In the genomic region with DNA sequence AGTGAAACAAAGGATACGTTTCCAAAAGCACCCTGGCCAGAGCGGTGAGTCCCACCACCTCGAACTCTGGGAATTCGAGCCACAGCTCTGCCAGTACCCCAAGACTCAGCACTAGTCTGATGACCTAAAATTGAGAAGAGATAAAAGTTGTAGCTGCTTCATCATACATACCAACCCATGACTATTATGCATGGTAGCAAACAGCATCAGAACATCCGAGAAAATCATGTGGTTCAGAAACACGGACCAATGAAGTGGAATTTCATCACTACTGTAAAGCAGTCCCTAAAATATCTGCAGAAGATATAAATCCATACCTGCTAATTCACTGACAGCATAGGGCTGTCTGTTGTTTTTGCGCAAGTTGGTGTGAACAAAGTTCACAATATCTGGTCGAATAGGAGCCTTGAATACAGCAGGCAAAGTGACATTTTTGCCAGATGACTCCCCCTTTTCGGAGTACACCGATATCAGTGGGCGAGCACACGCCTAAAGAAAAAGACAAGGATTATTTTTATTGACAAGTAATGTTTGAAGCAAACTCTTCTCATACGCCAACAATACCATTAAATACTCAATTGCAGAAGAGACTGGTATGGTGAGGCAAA, we compare ENCODE assay signal across 8 cellular contexts. TPM values are rescaled to one million over a fixed set of nuclear protein-coding genes. Genes with fewer than 3 reads are reported as not detected.
DNase-seq lines count a peak whose midpoint lies in the region; ATAC-seq and TF ChIP-seq lines count a peak whose summit lies in the region.
"Not testable (repeated sequence)": the region's sequence is repeated elsewhere in the genome, so short reads cannot be mapped to it uniquely, and the experiment has no call there.

No MANE protein-coding gene starts in this region.

- H3K36me3 Mint-ChIP-seq in activated naive CD4-positive, alpha-beta T cell treated with anti-CD3 and anti-CD28 coated beads for 36 hours (ENCODE audit: low read depth), result peaks cover 61% of the 10 kb centered on the region
- not testable (repeated sequence) for H3K36me3 Mint-ChIP-seq in natural killer cell
- peaks cover 73% of the 10 kb centered on the region for H3K36me3 Mint-ChIP-seq in stimulated activated naive CD8-positive, alpha-beta T cell treated with anti-CD3 and anti-CD28 coated beads, Interleukin-15, Interleukin-2, amounts not matched to agents 100 ng/mL and 50 ng/mL, for 24 hours (ENCODE audit: low read depth)

- peak overlapping the region; percentile 86 for H3K27ac ChIP-seq in HCT116 (ENCODE audit: low read depth, low read length)
- H3K27ac ChIP-seq in RWPE2 (ENCODE audit: poor library complexity, severe bottlenecking), result peak overlapping the region; percentile 87
- not testable (repeated sequence) for H3K27ac ChIP-seq in ectodermal cell (ENCODE audit: insufficient read depth, low read depth, low read length, poor library complexity, severe bottlenecking); iPS DF 6.9 (ENCODE audit: low read length)

- H3K27me3 ChIP-seq in BE2C; HCT116 (ENCODE audit: insufficient read depth, low read length); RWPE2 (ENCODE audit: insufficient read depth, poor library complexity, severe bottlenecking); ectodermal cell (ENCODE audit: control insufficient read depth, insufficient read depth, low read length, poor library complexity, severe bottlenecking); iPS DF 6.9 (ENCODE audit: control insufficient read depth, insufficient read depth, low read length): not testable (repeated sequence)

- intact Hi-C loops in HCT116 (cut with micrococcal nuclease); activated naive CD4-positive, alpha-beta T cell treated with anti-CD3 and anti-CD28 coated beads for 36 hours (cut with micrococcal nuclease); natural killer cell (cut with micrococcal nuclease): not testable (repeated sequence)

- H3K36me3 ChIP-seq in BE2C, result peaks cover 60% of the 10 kb centered on the region
- peaks cover 51 to 59% of the 10 kb centered on the region in 2 experiments for H3K36me3 ChIP-seq in HCT116 (ENCODE audit: control insufficient read depth in 1 of 2, insufficient read depth in 2 of 2, low read length in 2 of 2)
- peaks cover 65% of the 10 kb centered on the region for H3K36me3 ChIP-seq in RWPE2 (ENCODE audit: low read depth)
- peaks cover 42% of the 10 kb centered on the region for H3K36me3 ChIP-seq in ectodermal cell (ENCODE audit: control insufficient read depth, insufficient read depth, low read length)
- peaks cover 35% of the 10 kb centered on the region for H3K36me3 ChIP-seq in iPS DF 6.9 (ENCODE audit: control insufficient read depth, insufficient read depth, low read length)

- peak overlapping the region; percentile 86 for H3K4me2 ChIP-seq in HCT116 (ENCODE audit: low read length)

- H4K20me1 ChIP-seq in HCT116 (ENCODE audit: insufficient read depth), result peaks cover 43% of the 10 kb centered on the region; the same call in 1 of the 2 replicates

- ATAC-seq in HCT116; RWPE2 (ENCODE audit: low read depth); natural killer cell: not testable (repeated sequence)

- CTCF ChIA-PET in HCT116 (lab: Charles Lee); activated naive CD4-positive, alpha-beta T cell treated with anti-CD3 and anti-CD28 coated beads for 36 hours (lab: Charles Lee): not testable (repeated sequence)

- not testable (repeated sequence) for H3K9me3 ChIP-seq in BE2C; HCT116 (ENCODE audit: control insufficient read depth in 1 of 2, insufficient read depth in 1 of 2, low read depth in 1 of 2, low read length in 2 of 2); RWPE2 (ENCODE audit: severe bottlenecking); ectodermal cell (ENCODE audit: control insufficient read depth, low read length); iPS DF 6.9 (ENCODE audit: control insufficient read depth, insufficient read depth, low read length)

- not testable (repeated sequence) for TF ChIP-seq RAD21 in HCT116 (IDR thresholded peaks at IDR 0.05; ENCODE audit: low read depth)

- BruUV-seq in HCT116 (replicated peaks; lab: Mats Ljungman, UMichigan), result not testable (repeated sequence)

- not testable (repeated sequence) for H3K9me3 Mint-ChIP-seq in activated naive CD4-positive, alpha-beta T cell treated with anti-CD3 and anti-CD28 coated beads for 36 hours; natural killer cell; stimulated activated naive CD8-positive, alpha-beta T cell treated with anti-CD3 and anti-CD28 coated beads, Interleukin-15, Interleukin-2, amounts not matched to agents 100 ng/mL and 50 ng/mL, for 24 hours

- H3K4me1 Mint-ChIP-seq in activated naive CD4-positive, alpha-beta T cell treated with anti-CD3 and anti-CD28 coated beads for 36 hours (ENCODE audit: low read depth), result peaks cover 60% of the 10 kb centered on the region
- H3K4me1 Mint-ChIP-seq in natural killer cell, result peaks cover 36 to 43% of the 10 kb centered on the region in 2 donors
- H3K4me1 Mint-ChIP-seq in stimulated activated naive CD8-positive, alpha-beta T cell treated with anti-CD3 and anti-CD28 coated beads, Interleukin-15, Interleukin-2, amounts not matched to agents 100 ng/mL and 50 ng/mL, for 24 hours (ENCODE audit: low read depth), result peaks cover 71% of the 10 kb centered on the region

- POLR2A ChIA-PET in HCT116 (lab: Charles Lee), result not testable (repeated sequence)

- not testable (repeated sequence) for DNase-seq in BE2C; HCT116 (ENCODE audit: low read depth, low spot score); RWPE2 (ENCODE audit: low spot score); activated naive CD4-positive, alpha-beta T cell treated with anti-CD3 and anti-CD28 coated beads for 36 hours; iPS DF 6.9 (ENCODE audit: low read depth, low spot score); natural killer cell

- TF ChIP-seq POLR2A in HCT116 (IDR thresholded peaks at IDR 0.05; ENCODE audit: borderline replicate concordance, extremely low read depth, insufficient read depth, insufficient read length), result not testable (repeated sequence)

- peak overlapping the region; percentile 86 for H3K4me3 ChIP-seq in BE2C (ENCODE audit: low read depth, low read length)
- peak overlapping the region; percentile 90 to 98 for H3K4me3 ChIP-seq in HCT116 (replicated peaks in 1 of 2; ENCODE audit: low read depth in 1 of 2, low read length in 2 of 2)
- H3K4me3 ChIP-seq in RWPE2 (ENCODE audit: severe bottlenecking), result peak overlapping the region; percentile 85
- peak overlapping the region; percentile 81 for H3K4me3 ChIP-seq in ectodermal cell (ENCODE audit: insufficient read depth, low read depth, low read length)
- peak overlapping the region; percentile 21; the same call in 1 of the 2 replicates for H3K4me3 ChIP-seq in iPS DF 6.9 (ENCODE audit: low read length)

- RAD21 ChIA-PET in HCT116 (lab: Charles Lee; ENCODE audit: low non-redundant PET in 1 of 2, low total read pairs in 2 of 2, uncharacterized antibody in 2 of 2, unreplicated experiment in 2 of 2), result not testable (repeated sequence)

- TF ChIP-seq CTCF in BE2C (IDR thresholded peaks at IDR 0.05; ENCODE audit: low read depth, low read length); HCT116 (IDR thresholded peaks at IDR 0.05 in 2 of 3, conservative IDR thresholded peaks at IDR 0.05 in 1 of 3; ENCODE audit: borderline replicate concordance in 1 of 3, insufficient read depth in 1 of 3, low read depth in 2 of 3, low read length in 2 of 3); RWPE2 (IDR thresholded peaks at IDR 0.05; ENCODE audit: poor library complexity, severe bottlenecking); natural killer cell (IDR thresholded peaks at IDR 0.05): not testable (repeated sequence)

- H3K4me3 Mint-ChIP-seq in activated naive CD4-positive, alpha-beta T cell treated with anti-CD3 and anti-CD28 coated beads for 36 hours, result peak overlapping the region; percentile 99
- peak overlapping the region; percentile 100 for H3K4me3 Mint-ChIP-seq in natural killer cell
- peak overlapping the region; percentile 93 for H3K4me3 Mint-ChIP-seq in stimulated activated naive CD8-positive, alpha-beta T cell treated with anti-CD3 and anti-CD28 coated beads, Interleukin-15, Interleukin-2, amounts not matched to agents 100 ng/mL and 50 ng/mL, for 24 hours

- 64 to 73% methylated on average over 13 of the region's 13 CpGs for WGBS in ectodermal cell, 2 experiments
- WGBS in iPS DF 6.9 (ENCODE audit: insufficient coverage, insufficient read length), result no CpG with 5 or more reads among the region's 13 CpGs

- H2AFZ ChIP-seq in HCT116 (ENCODE audit: low read depth, low read length, poor library complexity, severe bottlenecking), result not testable (repeated sequence)

- peak overlapping the region; percentile 99 for H3K9ac ChIP-seq in HCT116 (ENCODE audit: low read length)

- not testable (repeated sequence) for H3K9me2 ChIP-seq in HCT116 (ENCODE audit: insufficient read depth)

- H3K27me3 Mint-ChIP-seq in activated naive CD4-positive, alpha-beta T cell treated with anti-CD3 and anti-CD28 coated beads for 36 hours (ENCODE audit: low read depth); natural killer cell (ENCODE audit: low read depth in 2 of 2); stimulated activated naive CD8-positive, alpha-beta T cell treated with anti-CD3 and anti-CD28 coated beads, Interleukin-15, Interleukin-2, amounts not matched to agents 100 ng/mL and 50 ng/mL, for 24 hours: not testable (repeated sequence)

- peak overlapping the region; percentile 98 for H3K27ac Mint-ChIP-seq in activated naive CD4-positive, alpha-beta T cell treated with anti-CD3 and anti-CD28 coated beads for 36 hours
- H3K27ac Mint-ChIP-seq in natural killer cell, result peak overlapping the region in 1 of 2 donors; percentile 97
- H3K27ac Mint-ChIP-seq in stimulated activated naive CD8-positive, alpha-beta T cell treated with anti-CD3 and anti-CD28 coated beads, Interleukin-15, Interleukin-2, amounts not matched to agents 100 ng/mL and 50 ng/mL, for 24 hours, result peak overlapping the region; percentile 99

- H3K4me1 ChIP-seq in BE2C; iPS DF 6.9 (ENCODE audit: control insufficient read depth, insufficient read depth, low read length): not testable (repeated sequence)
- peaks cover 4 to 33% of the 10 kb centered on the region in 2 experiments; a peak in 3 of 4 replicates for H3K4me1 ChIP-seq in HCT116 (ENCODE audit: control insufficient read depth in 1 of 2, insufficient read depth in 2 of 2, low read length in 2 of 2)
- H3K4me1 ChIP-seq in RWPE2 (ENCODE audit: insufficient read depth, poor library complexity, severe bottlenecking), result peaks cover 14% of the 10 kb centered on the region
- peaks cover 12% of the 10 kb centered on the region for H3K4me1 ChIP-seq in ectodermal cell (ENCODE audit: control insufficient read depth, insufficient read depth, low read length)

- H3K79me2 ChIP-seq in HCT116 (ENCODE audit: insufficient read depth, low read length), result peaks cover 84% of the 10 kb centered on the region

RNA-seq across cellular contexts. Expression of a gene that starts 1.5 kb away (rescaled TPM):
- 2,485 TPM for polyA plus RNA-seq in BE2C (2012; ENCODE audit: insufficient read depth, insufficient read length, low read depth)
- 3,818 TPM for total RNA-seq in HCT116 (2021; ENCODE audit: unreplicated experiment)
- polyA plus RNA-seq in HCT116 (2012), result 5,600 and 5,800 TPM in 2 replicates
- total RNA-seq in activated naive CD4-positive, alpha-beta T cell treated with anti-CD3 and anti-CD28 coated beads for 36 hours, result 1,000 to 10,000 TPM; 6,298 to 6,391 TPM
- 4,997 TPM for polyA plus RNA-seq in ectodermal cell (2013, experiment 1 of 4)
- polyA plus RNA-seq in ectodermal cell (2013, experiment 2 of 4), result 4,969 TPM
- polyA plus RNA-seq in ectodermal cell (2013, experiment 3 of 4), result 4,998 TPM
- 5,573 TPM for polyA plus RNA-seq in ectodermal cell (2013, experiment 4 of 4)
- 1,000 to 10,000 TPM; 1,109 to 1,293 (median 1,293) TPM for total RNA-seq in natural killer cell

RNA-seq across cellular contexts. Expression of a gene that starts 2.0 kb away (rescaled TPM):
- polyA plus RNA-seq in BE2C (2012; ENCODE audit: insufficient read depth, insufficient read length, low read depth), result 3.6 TPM
- total RNA-seq in HCT116 (2021; ENCODE audit: unreplicated experiment) (25.8 TPM), natural killer cell (1 to 10 TPM; 8.7 to 9.9 (median 9.7) TPM)
- polyA plus RNA-seq in HCT116 (2012), result 8.7 and 9.8 TPM in 2 replicates
- total RNA-seq in activated naive CD4-positive, alpha-beta T cell treated with anti-CD3 and anti-CD28 coated beads for 36 hours, result 10 to 100 TPM; 21.6 to 23.3 TPM
- 48.5 TPM for polyA plus RNA-seq in ectodermal cell (2013, experiment 1 of 4)
- polyA plus RNA-seq in ectodermal cell (2013, experiment 2 of 4), result 50.9 TPM
- polyA plus RNA-seq in ectodermal cell (2013, experiment 3 of 4), result 44.9 TPM
- polyA plus RNA-seq in ectodermal cell (2013, experiment 4 of 4), result 47.4 TPM

RNA-seq across cellular contexts. Expression of a gene that starts 5.6 kb away (rescaled TPM):
- polyA plus RNA-seq in BE2C (2012; ENCODE audit: insufficient read depth, insufficient read length, low read depth), result 41.6 TPM
- total RNA-seq in HCT116 (2021; ENCODE audit: unreplicated experiment) (28.3 TPM), natural killer cell (10 to 100 TPM; 17.2 to 25.2 (median 24.3) TPM)
- 25.5 and 28.1 TPM in 2 replicates for polyA plus RNA-seq in HCT116 (2012)
- 10 to 100 TPM; 23.7 to 23.9 TPM for total RNA-seq in activated naive CD4-positive, alpha-beta T cell treated with anti-CD3 and anti-CD28 coated beads for 36 hours
- polyA plus RNA-seq in ectodermal cell (2013, experiment 1 of 4), result 26.1 TPM
- 28.7 TPM for polyA plus RNA-seq in ectodermal cell (2013, experiment 2 of 4)
- polyA plus RNA-seq in ectodermal cell (2013, experiment 3 of 4), result 26.6 TPM
- 26.7 TPM for polyA plus RNA-seq in ectodermal cell (2013, experiment 4 of 4)

Comparison
In these comparisons a context has a peak if more than half of its experiments do, and no peak if none do; other contexts are left out.
1. H3K4me3 ChIP-seq: peak in every context shown above with its lines; median percentile 94 in HCT116; 86 in BE2C; 85 in RWPE2; 81 in ectodermal cell; 21 in iPS DF 6.9.